Comparison of ENCODE assay signal across 33 cellular contexts in genomic region chr14:24065408-24065807, GRCh38. TPM values are rescaled to one million over a fixed set of nuclear protein-coding genes. Genes with fewer than 3 reads are reported as not detected.
"Had no signal": no experiment of that assay in that cellular context is flagged by ENCODE, and none has a peak within 500 bp of the region (broad histone marks: within the 10 kb centered on the region; RNA-seq: fewer than 3 reads in every experiment).

No MANE protein-coding gene starts in this region.

- H3K36me3 ChIP-seq: esophagus squamous epithelium, heart right ventricle, spleen, thoracic aorta, tibial nerve, vagina had no signal

- H3K9me3 Mint-ChIP-seq: mesothelial cell of epicardium; natural killer cell treated with Interleukin-12 subunit alpha and Interleukin-12 subunit beta and Interleukin-15 and Interleukin-18, amount 100 ng/mL, for 72 hours; neural crest cell; stimulated activated naive B cell treated with anti-CD40 and anti-IgM and Interleukin-4, amounts not matched to agents 10 μg/mL and 1 μg/mL and 100 μg/mL, for 72 hours; stimulated activated naive CD8-positive, alpha-beta T cell treated with anti-CD3 and anti-CD28 coated beads, Interleukin-15, Interleukin-2, amounts not matched to agents 100 ng/mL and 50 ng/mL, for 24 hours had no signal

- FAIRE-seq: endothelial cell of umbilical vein, islet of Langerhans had no signal

- H3K9me3 ChIP-seq: esophagus squamous epithelium, heart right ventricle, mucosa of descending colon, psoas muscle, spleen, thoracic aorta, tibial nerve, vagina had no signal

- DNase-seq: dermis blood vessel endothelial cell; effector memory CD4-positive, alpha-beta T cell; erythroblast; esophagus squamous epithelium; foreskin melanocyte; glutamatergic neuron; heart right ventricle; hippocampal formation; kidney glomerular epithelial cell; left ventricle myocardium superior; mesenchymal stem cell; mucosa of descending colon; naive B cell; psoas muscle; right cardiac atrium; spleen; stimulated activated CD4-positive, alpha-beta T cell treated with anti-CD3 and anti-CD28 coated beads, Interleukin-4, amount 100 ng/mL, for 4 hours; stimulated activated naive B cell treated with anti-CD40 and anti-IgM and Interleukin-4, amounts not matched to agents 10 μg/mL and 1 μg/mL and 100 μg/mL, for 72 hours had no signal

- ATAC-seq: heart right ventricle; left colon; left ventricle myocardium superior; mucosa of descending colon; natural killer cell treated with Interleukin-12 subunit alpha and Interleukin-12 subunit beta and Interleukin-15 and Interleukin-18, amount 100 ng/mL, for 72 hours; psoas muscle; right cardiac atrium; stimulated activated naive B cell treated with anti-CD40 and anti-IgM and Interleukin-4, amounts not matched to agents 10 μg/mL and 1 μg/mL and 100 μg/mL, for 72 hours had no signal

- H3K36me3 Mint-ChIP-seq: mesothelial cell of epicardium; naive B cell; natural killer cell treated with Interleukin-12 subunit alpha and Interleukin-12 subunit beta and Interleukin-15 and Interleukin-18, amount 100 ng/mL, for 72 hours; stimulated activated naive B cell treated with anti-CD40 and anti-IgM and Interleukin-4, amounts not matched to agents 10 μg/mL and 1 μg/mL and 100 μg/mL, for 72 hours had no signal

- H3K27me3 ChIP-seq: heart right ventricle, spleen, tibial nerve, vagina had no signal

- H3K4me3 ChIP-seq: coronary artery, esophagus squamous epithelium, heart right ventricle, mucosa of descending colon, psoas muscle, skin epidermis, spleen, thoracic aorta, tibial nerve, vagina had no signal

- H3K27me3 Mint-ChIP-seq: natural killer cell treated with Interleukin-12 subunit alpha and Interleukin-12 subunit beta and Interleukin-15 and Interleukin-18, amount 100 ng/mL, for 72 hours; stimulated activated naive CD8-positive, alpha-beta T cell treated with anti-CD3 and anti-CD28 coated beads, Interleukin-15, Interleukin-2, amounts not matched to agents 100 ng/mL and 50 ng/mL, for 24 hours had no signal

- H3K27ac Mint-ChIP-seq: mesothelial cell of epicardium; naive B cell; natural killer cell treated with Interleukin-12 subunit alpha and Interleukin-12 subunit beta and Interleukin-15 and Interleukin-18, amount 100 ng/mL, for 72 hours; stimulated activated naive B cell treated with anti-CD40 and anti-IgM and Interleukin-4, amounts not matched to agents 10 μg/mL and 1 μg/mL and 100 μg/mL, for 72 hours; stimulated activated naive CD8-positive, alpha-beta T cell treated with anti-CD3 and anti-CD28 coated beads, Interleukin-15, Interleukin-2, amounts not matched to agents 100 ng/mL and 50 ng/mL, for 24 hours had no signal

- H3K4me3 Mint-ChIP-seq: mesothelial cell of epicardium; naive B cell; natural killer cell treated with Interleukin-12 subunit alpha and Interleukin-12 subunit beta and Interleukin-15 and Interleukin-18, amount 100 ng/mL, for 72 hours; neural crest cell; stimulated activated naive B cell treated with anti-CD40 and anti-IgM and Interleukin-4, amounts not matched to agents 10 μg/mL and 1 μg/mL and 100 μg/mL, for 72 hours; stimulated activated naive CD8-positive, alpha-beta T cell treated with anti-CD3 and anti-CD28 coated beads, Interleukin-15, Interleukin-2, amounts not matched to agents 100 ng/mL and 50 ng/mL, for 24 hours had no signal

- H3K27ac ChIP-seq: coronary artery, esophagus squamous epithelium, heart right ventricle, psoas muscle, skin epidermis, spleen, thoracic aorta, tibial nerve, vagina had no signal

- H3K4me1 Mint-ChIP-seq: mesothelial cell of epicardium, naive B cell, neural crest cell had no signal

- H3K4me1 ChIP-seq: esophagus squamous epithelium, heart right ventricle, psoas muscle, tibial nerve, vagina had no signal

RNA-seq across cellular contexts. Expression of gene CPNE6, which starts 6.0 kb away (rescaled TPM):
- total RNA-seq: dermis blood vessel endothelial cell; endothelial cell of umbilical vein; esophagus squamous epithelium; left ventricle myocardium superior; lung microvascular endothelial cell; mesothelial cell of epicardium; natural killer cell treated with Interleukin-12 subunit alpha and Interleukin-12 subunit beta and Interleukin-15 and Interleukin-18, amount 100 ng/mL, for 72 hours; neural crest cell; osteocyte; psoas muscle; renal cortical epithelial cell; tibial nerve; vagina had no signal
- polyA plus RNA-seq: endothelial cell of umbilical vein, heart right ventricle had no signal

RNA-seq across cellular contexts. Expression of gene CARMIL3, which starts 13.6 kb away (rescaled TPM):
- total RNA-seq: dermis blood vessel endothelial cell, endothelial cell of umbilical vein, lung microvascular endothelial cell had no signal
